ENCODE assay signal across 1 cellular context in the genomic region with DNA sequence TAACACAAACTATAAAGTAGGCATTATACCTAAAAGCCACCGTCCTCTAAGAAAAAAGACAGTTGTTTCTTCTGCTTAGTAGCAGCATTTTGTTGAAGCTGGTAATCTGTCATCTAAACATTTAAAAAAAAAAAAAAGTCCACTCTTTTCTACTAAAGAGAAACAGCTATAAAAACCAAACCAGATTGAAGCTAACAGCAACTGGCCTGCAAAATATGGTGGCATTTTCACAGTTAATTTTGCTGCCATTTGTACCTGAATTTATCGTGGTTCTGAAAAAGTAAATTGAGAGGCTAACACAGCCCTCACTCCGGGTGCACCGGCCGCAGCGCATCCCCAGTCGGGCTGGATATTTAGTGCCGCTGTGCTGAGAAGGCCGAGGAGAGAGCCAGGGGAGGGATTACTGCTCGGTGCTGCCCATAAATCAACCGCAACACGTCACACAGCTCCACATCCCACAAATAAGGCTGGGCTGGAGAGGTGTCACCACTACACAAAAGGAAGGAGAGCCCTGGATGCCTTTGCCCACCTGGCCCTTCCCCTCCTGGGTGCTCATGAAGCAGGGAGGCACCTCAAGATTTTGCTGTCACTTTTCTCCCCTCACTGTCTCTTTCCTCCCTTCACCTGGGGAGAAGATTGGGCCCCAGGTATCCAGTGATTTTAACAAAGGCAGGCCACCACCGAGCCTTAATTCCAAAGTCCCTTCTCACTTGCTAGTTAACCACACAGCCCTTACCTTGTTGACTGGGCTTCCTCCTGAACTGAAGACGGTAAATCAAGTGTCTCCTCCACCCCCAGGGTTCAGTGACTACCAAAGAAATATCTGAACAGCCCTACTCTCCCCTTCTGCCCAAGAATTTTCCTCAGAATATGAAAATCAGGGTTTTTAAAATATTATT.
TF ChIP-seq lines count a peak whose summit lies in the region.

No MANE protein-coding gene starts in this region.

TF ChIP-seq in WTC11, 78 proteins besides CTCF, POLR2A, EP300 and RAD21 (continued from another document):
- TF ChIP-seq, protein P1, sequence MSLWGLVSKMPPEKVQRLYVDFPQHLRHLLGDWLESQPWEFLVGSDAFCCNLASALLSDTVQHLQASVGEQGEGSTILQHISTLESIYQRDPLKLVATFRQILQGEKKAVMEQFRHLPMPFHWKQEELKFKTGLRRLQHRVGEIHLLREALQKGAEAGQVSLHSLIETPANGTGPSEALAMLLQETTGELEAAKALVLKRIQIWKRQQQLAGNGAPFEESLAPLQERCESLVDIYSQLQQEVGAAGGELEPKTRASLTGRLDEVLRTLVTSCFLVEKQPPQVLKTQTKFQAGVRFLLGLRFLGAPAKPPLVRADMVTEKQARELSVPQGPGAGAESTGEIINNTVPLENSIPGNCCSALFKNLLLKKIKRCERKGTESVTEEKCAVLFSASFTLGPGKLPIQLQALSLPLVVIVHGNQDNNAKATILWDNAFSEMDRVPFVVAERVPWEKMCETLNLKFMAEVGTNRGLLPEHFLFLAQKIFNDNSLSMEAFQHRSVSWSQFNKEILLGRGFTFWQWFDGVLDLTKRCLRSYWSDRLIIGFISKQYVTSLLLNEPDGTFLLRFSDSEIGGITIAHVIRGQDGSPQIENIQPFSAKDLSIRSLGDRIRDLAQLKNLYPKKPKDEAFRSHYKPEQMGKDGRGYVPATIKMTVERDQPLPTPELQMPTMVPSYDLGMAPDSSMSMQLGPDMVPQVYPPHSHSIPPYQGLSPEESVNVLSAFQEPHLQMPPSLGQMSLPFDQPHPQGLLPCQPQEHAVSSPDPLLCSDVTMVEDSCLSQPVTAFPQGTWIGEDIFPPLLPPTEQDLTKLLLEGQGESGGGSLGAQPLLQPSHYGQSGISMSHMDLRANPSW (CRISPR knock-in tag; conservative IDR thresholded peaks at IDR 0.05; ENCODE audit: low read depth): no peak
- TF ChIP-seq FOXP1 (CRISPR knock-in tag; IDR thresholded peaks at IDR 0.05; ENCODE audit: borderline replicate concordance) (no peak), KAT7 (CRISPR knock-in tag; IDR thresholded peaks at IDR 0.05; ENCODE audit: borderline replicate concordance) (no peak), NR3C1 (CRISPR knock-in tag; conservative IDR thresholded peaks at IDR 0.05; ENCODE audit: low read depth) (no peak), ATF1 (CRISPR knock-in tag; IDR thresholded peaks at IDR 0.05) (no peak)
- TF ChIP-seq, protein P2, sequence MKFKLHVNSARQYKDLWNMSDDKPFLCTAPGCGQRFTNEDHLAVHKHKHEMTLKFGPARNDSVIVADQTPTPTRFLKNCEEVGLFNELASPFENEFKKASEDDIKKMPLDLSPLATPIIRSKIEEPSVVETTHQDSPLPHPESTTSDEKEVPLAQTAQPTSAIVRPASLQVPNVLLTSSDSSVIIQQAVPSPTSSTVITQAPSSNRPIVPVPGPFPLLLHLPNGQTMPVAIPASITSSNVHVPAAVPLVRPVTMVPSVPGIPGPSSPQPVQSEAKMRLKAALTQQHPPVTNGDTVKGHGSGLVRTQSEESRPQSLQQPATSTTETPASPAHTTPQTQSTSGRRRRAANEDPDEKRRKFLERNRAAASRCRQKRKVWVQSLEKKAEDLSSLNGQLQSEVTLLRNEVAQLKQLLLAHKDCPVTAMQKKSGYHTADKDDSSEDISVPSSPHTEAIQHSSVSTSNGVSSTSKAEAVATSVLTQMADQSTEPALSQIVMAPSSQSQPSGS (CRISPR knock-in tag; IDR thresholded peaks at IDR 0.05; ENCODE audit: borderline replicate concordance, low read depth): no peak
